ENCODE assay signal across 1 cellular context in the genomic region with DNA sequence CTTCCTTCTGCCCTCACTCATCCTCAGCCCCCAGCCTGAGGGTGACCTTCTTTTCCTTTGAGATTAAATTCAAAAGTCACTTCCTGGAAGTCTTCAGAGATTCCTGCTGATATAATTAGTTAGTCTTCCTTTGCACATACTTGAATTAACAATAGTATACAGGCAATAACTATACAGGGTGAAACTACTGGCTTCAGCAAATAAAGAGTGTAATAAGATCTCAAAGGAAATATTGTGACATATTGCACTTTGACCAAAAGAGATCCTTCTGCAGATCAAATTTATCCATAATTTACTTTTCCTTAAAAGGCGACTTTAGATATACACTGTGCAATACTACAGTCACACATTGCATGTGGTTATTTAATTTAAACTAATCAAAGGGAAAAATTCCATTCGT.
TF ChIP-seq lines count a peak whose summit lies in the region.

No MANE protein-coding gene starts in this region.

TF ChIP-seq in IMR-90, 13 proteins besides CTCF, POLR2A, EP300 and RAD21 (continued from another document):
- TF ChIP-seq, protein P1, sequence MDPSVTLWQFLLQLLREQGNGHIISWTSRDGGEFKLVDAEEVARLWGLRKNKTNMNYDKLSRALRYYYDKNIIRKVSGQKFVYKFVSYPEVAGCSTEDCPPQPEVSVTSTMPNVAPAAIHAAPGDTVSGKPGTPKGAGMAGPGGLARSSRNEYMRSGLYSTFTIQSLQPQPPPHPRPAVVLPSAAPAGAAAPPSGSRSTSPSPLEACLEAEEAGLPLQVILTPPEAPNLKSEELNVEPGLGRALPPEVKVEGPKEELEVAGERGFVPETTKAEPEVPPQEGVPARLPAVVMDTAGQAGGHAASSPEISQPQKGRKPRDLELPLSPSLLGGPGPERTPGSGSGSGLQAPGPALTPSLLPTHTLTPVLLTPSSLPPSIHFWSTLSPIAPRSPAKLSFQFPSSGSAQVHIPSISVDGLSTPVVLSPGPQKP (IDR thresholded peaks at IDR 0.05; ENCODE audit: borderline replicate concordance, low read depth, low read length), result no peak
- no peak for TF ChIP-seq NFE2L2 (IDR thresholded peaks at IDR 0.05; ENCODE audit: low read depth, low read length)
- no peak for TF ChIP-seq SMC3 (IDR thresholded peaks at IDR 0.05; ENCODE audit: low read depth, low read length)
TF ChIP-seq in IMR-90: peak in this region for 0.
